12 cellular contexts compared by ENCODE assay signal in genomic region chr4:74108457-74109115, GRCh38. TPM values are rescaled to one million over a fixed set of nuclear protein-coding genes. Genes with fewer than 3 reads are reported as not detected.
DNase-seq lines count a peak whose midpoint lies in the region; ATAC-seq and TF ChIP-seq lines count a peak whose summit lies in the region.
"Had no signal": no experiment of that assay in that cellular context is flagged by ENCODE, and none has a peak within 500 bp of the region (broad histone marks: within the 10 kb centered on the region; RNA-seq: fewer than 3 reads in every experiment).

No MANE protein-coding gene starts in this region.

- no peak for TF ChIP-seq EP300 in esophagus muscularis mucosa (IDR thresholded peaks at IDR 0.05)

- no peak for TF ChIP-seq POLR2A in esophagus muscularis mucosa (IDR thresholded peaks at IDR 0.05; ENCODE audit: low read depth)

- no peaks in the 10 kb centered on the region for H3K36me3 ChIP-seq in right atrium auricular region
- H3K36me3 ChIP-seq in esophagus muscularis mucosa = no peaks in the 10 kb centered on the region

- DNase-seq in right atrium auricular region (ENCODE audit: low spot score) (no peak), left cardiac atrium (no peak), esophagus muscularis mucosa (ENCODE audit: extremely low spot score) (no peak), pons (ENCODE audit: low spot score) (no peak), inferior parietal cortex (ENCODE audit: extremely low spot score) (no peak)
- DNase-seq in NK-92 treated with Interleukin-12 subunit alpha and Interleukin-12 subunit beta, amount 100 ng/mL, for 24 hours (lab: John Stamatoyannopoulos, UW) = no peak
- DNase-seq: activated gamma-delta T cell treated with Interleukin-2 at 50 U/mL for 16 hours, NCI-H2171 had no signal

- H3K4me1 ChIP-seq in right atrium auricular region = peaks cover 0 to 47% of the 10 kb centered on the region in 2 donors
- peaks cover 16 to 29% (median 22%) of the 10 kb centered on the region in 4 donors for H3K4me1 ChIP-seq in esophagus muscularis mucosa

- no peaks in the 10 kb centered on the region for H3K9me3 ChIP-seq in right atrium auricular region
- H3K9me3 ChIP-seq in esophagus muscularis mucosa = no peaks in the 10 kb centered on the region

- H3K4me3 ChIP-seq in right atrium auricular region (no peak overlapping the region), esophagus muscularis mucosa (no peak overlapping the region)

- ATAC-seq in left cardiac atrium (no peak), GM18511 (IDR thresholded peaks at IDR 0.05; ENCODE audit: unreplicated experiment) (no peak)

- intact Hi-C loops in left cardiac atrium (cut with DNase I) (no loop called here), esophagus muscularis mucosa (cut with DNase I) (no loop called here)

- WGBS in esophagus muscularis mucosa = 100% methylated on average over 1 of the region's 1 CpG

- no peaks in the 10 kb centered on the region for H3K36me3 Mint-ChIP-seq in nephron (ENCODE audit: low read depth)

- H3K27ac Mint-ChIP-seq in nephron = peak overlapping the region; percentile 55 to 94 (median 63)

- H3K4me1 Mint-ChIP-seq in nephron = peaks cover 26% of the 10 kb centered on the region
- H3K4me1 Mint-ChIP-seq: central memory CD8-positive, alpha-beta T cell had no signal

- H3K9me3 Mint-ChIP-seq in nephron = no peaks in the 10 kb centered on the region
- H3K9me3 Mint-ChIP-seq: central memory CD8-positive, alpha-beta T cell had no signal

- no peak for TF ChIP-seq CTCF in right atrium auricular region (IDR thresholded peaks at IDR 0.05)
- TF ChIP-seq CTCF in esophagus muscularis mucosa (IDR thresholded peaks at IDR 0.05) = no peak
- TF ChIP-seq CTCF in nephron (IDR thresholded peaks at IDR 0.05; ENCODE audit: unreplicated experiment in 3 of 3) = no peak

- H3K27me3 ChIP-seq in right atrium auricular region (no peaks in the 10 kb centered on the region), esophagus muscularis mucosa (no peaks in the 10 kb centered on the region)

- H3K27ac ChIP-seq in right atrium auricular region (peak overlapping the region; percentile 70 to 76), esophagus muscularis mucosa (replicated peaks in 1 of 4) (peak overlapping the region in 3 of 4 donors; percentile 46 to 57 (median 46))

- H3K27me3 Mint-ChIP-seq in nephron (ENCODE audit: low read depth) = no peaks in the 10 kb centered on the region

- no peak overlapping the region for H3K4me3 Mint-ChIP-seq in nephron
- H3K4me3 Mint-ChIP-seq: central memory CD8-positive, alpha-beta T cell had no signal

RNA-seq across cellular contexts. Expression of gene CXCL2, which starts 9.6 kb away (rescaled TPM):
- total RNA-seq in right atrium auricular region (10 to 100 TPM; 19.4 to 21.5 TPM), left cardiac atrium (10 to 100 TPM; 26.6 to 33.0 TPM), esophagus muscularis mucosa (10 to 100 TPM; 15.0 to 29.3 (median 15.7) TPM)
- total RNA-seq: activated CD8-positive, alpha-beta memory T cell treated with anti-CD3 and anti-CD28 coated beads for 36 hours had no signal

RNA-seq across cellular contexts. Expression of gene MTHFD2L, which starts 49.3 kb away (rescaled TPM):
- 10 to 100 TPM in 1 of 2 donors, 1 to 10 TPM in 1; 8.3 to 11.5 TPM for total RNA-seq in right atrium auricular region
- total RNA-seq in left cardiac atrium = 10 to 100 TPM in 1 of 2 donors, 1 to 10 TPM in 1; 9.2 to 11.7 TPM
- 10 to 100 TPM; 10.2 to 23.7 (median 19.2) TPM for total RNA-seq in esophagus muscularis mucosa
